ENCODE assay signal across 18 cellular contexts in genomic region chr6:157768863-157769551, GRCh38. TPM values are rescaled to one million over a fixed set of nuclear protein-coding genes. Genes with fewer than 3 reads are reported as not detected.
A peak's percentile ranks its signal among the peaks of the same experiment; 100 is the strongest.
DNase-seq lines count a peak whose midpoint lies in the region; ATAC-seq and TF ChIP-seq lines count a peak whose summit lies in the region.
"Had no signal": no experiment of that assay in that cellular context is flagged by ENCODE, and none has a peak within 500 bp of the region (broad histone marks: within the 10 kb centered on the region; RNA-seq: fewer than 3 reads in every experiment).

No MANE protein-coding gene starts in this region.

- H3K4me3 ChIP-seq in OCI-LY7 (ENCODE audit: low read depth, low read length, poor library complexity, severe bottlenecking), result peak overlapping the region; percentile 26
- H3K4me3 ChIP-seq: cardiac muscle cell, lung, MG63 had no signal

- H3K4me3 Mint-ChIP-seq in activated naive CD4-positive, alpha-beta T cell treated with anti-CD3 and anti-CD28 coated beads, Interleukin-2, amount 50 U/mL, for 24 hours, result peak overlapping the region; percentile 64
- H3K4me3 Mint-ChIP-seq in activated naive CD8-positive, alpha-beta T cell treated with anti-CD3 and anti-CD28 coated beads, Interleukin-2, amount 50 U/mL, for 24 hours, result peak overlapping the region; percentile 16
- H3K4me3 Mint-ChIP-seq in stimulated activated memory B cell treated with anti-CD40 and anti-IgM and Interleukin-4, amounts not matched to agents 10 μg/mL and 1 μg/mL and 100 μg/mL, for 72 hours, result peak overlapping the region; percentile 52

- intact Hi-C loops in OCI-LY7 (cut with micrococcal nuclease; ENCODE audit: unreplicated experiment), result loop anchor here (10.0 kb wide), 2 partner anchors 204 to 444 kb away; partner anchors contain the start of gene TMEM242

- POLR2A ChIA-PET in OCI-LY7 (lab: Charles Lee), result no interaction called here

- no peak overlapping the region for H2AFZ ChIP-seq in OCI-LY7 (ENCODE audit: low read length)

- H3K36me3 Mint-ChIP-seq in activated naive CD4-positive, alpha-beta T cell treated with anti-CD3 and anti-CD28 coated beads, Interleukin-2, amount 50 U/mL, for 24 hours, result peaks cover 6% of the 10 kb centered on the region
- H3K36me3 Mint-ChIP-seq in activated naive CD8-positive, alpha-beta T cell treated with anti-CD3 and anti-CD28 coated beads, Interleukin-2, amount 50 U/mL, for 24 hours (ENCODE audit: low read depth), result peaks cover 13% of the 10 kb centered on the region
- H3K36me3 Mint-ChIP-seq in stimulated activated memory B cell treated with anti-CD40 and anti-IgM and Interleukin-4, amounts not matched to agents 10 μg/mL and 1 μg/mL and 100 μg/mL, for 72 hours, result no peaks in the 10 kb centered on the region

- no peaks in the 10 kb centered on the region for H3K27me3 Mint-ChIP-seq in activated naive CD4-positive, alpha-beta T cell treated with anti-CD3 and anti-CD28 coated beads, Interleukin-2, amount 50 U/mL, for 24 hours
- H3K27me3 Mint-ChIP-seq in activated naive CD8-positive, alpha-beta T cell treated with anti-CD3 and anti-CD28 coated beads, Interleukin-2, amount 50 U/mL, for 24 hours, result peaks cover 12% of the 10 kb centered on the region
- H3K27me3 Mint-ChIP-seq in stimulated activated memory B cell treated with anti-CD40 and anti-IgM and Interleukin-4, amounts not matched to agents 10 μg/mL and 1 μg/mL and 100 μg/mL, for 72 hours, result peaks cover 5% of the 10 kb centered on the region

- H3K27ac Mint-ChIP-seq in activated naive CD4-positive, alpha-beta T cell treated with anti-CD3 and anti-CD28 coated beads, Interleukin-2, amount 50 U/mL, for 24 hours, result peak overlapping the region; percentile 86
- H3K27ac Mint-ChIP-seq in activated naive CD8-positive, alpha-beta T cell treated with anti-CD3 and anti-CD28 coated beads, Interleukin-2, amount 50 U/mL, for 24 hours, result peak overlapping the region; percentile 68
- H3K27ac Mint-ChIP-seq in stimulated activated memory B cell treated with anti-CD40 and anti-IgM and Interleukin-4, amounts not matched to agents 10 μg/mL and 1 μg/mL and 100 μg/mL, for 72 hours, result peak overlapping the region; percentile 64

- H3K27ac ChIP-seq in OCI-LY7 (ENCODE audit: low read depth, low read length, poor library complexity, severe bottlenecking), result peak overlapping the region; percentile 58
- H3K27ac ChIP-seq: cardiac muscle cell had no signal

- CTCF ChIA-PET in OCI-LY7 (lab: Charles Lee; ENCODE audit: unreplicated experiment), result no interaction called here

- H3K4me2 ChIP-seq in OCI-LY7 (ENCODE audit: low read length), result peak overlapping the region; percentile 45

- BruUV-seq in OCI-LY7 (replicated peaks; lab: Mats Ljungman, UMichigan), result no TSS peak

- peaks cover 39% of the 10 kb centered on the region for H3K4me1 ChIP-seq in OCI-LY7 (ENCODE audit: insufficient read depth, low read length, poor library complexity, severe bottlenecking)

- no peaks in the 10 kb centered on the region for H3K9me2 ChIP-seq in OCI-LY7 (ENCODE audit: insufficient read depth, low read length)

- DNase-seq in activated naive CD4-positive, alpha-beta T cell (lab: John Stamatoyannopoulos, UW), result no peak
- DNase-seq in OCI-LY7 (ENCODE audit: low spot score), result no peak
- no peak for DNase-seq in activated naive CD8-positive, alpha-beta T cell treated with anti-CD3 and anti-CD28 coated beads, Interleukin-2, amount 50 U/mL, for 24 hours
- no peak for DNase-seq in NOMO-1 treated with dmso at 0.1 percent for 144 hours (lab: John Stamatoyannopoulos, UW; ENCODE audit: unreplicated experiment)
- no peak for DNase-seq in activated CD4-positive, CD25-positive, alpha-beta regulatory T cell treated with anti-CD3 and anti-CD28 coated beads, Interleukin-2, amount 50 U/mL, for 72 hours
- DNase-seq in islet precursor cell, result no peak
- DNase-seq: activated CD4-positive, alpha-beta T cell treated with anti-CD3 and anti-CD28 coated beads, Interleukin-2, amount 50 U/mL, for 48 hours; activated gamma-delta T cell treated with Interleukin-2 at 50 U/mL for 16 hours; DMS 273 treated with DMSO at 0.1 percent for 48 hours; foreskin melanocyte; MG63; NCI-H2081; SHP77 treated with DMSO at 0.1 percent for 48 hours had no signal

- H3K9me3 Mint-ChIP-seq in activated naive CD4-positive, alpha-beta T cell treated with anti-CD3 and anti-CD28 coated beads, Interleukin-2, amount 50 U/mL, for 24 hours, result no peaks in the 10 kb centered on the region
- peaks cover 8% of the 10 kb centered on the region for H3K9me3 Mint-ChIP-seq in activated naive CD8-positive, alpha-beta T cell treated with anti-CD3 and anti-CD28 coated beads, Interleukin-2, amount 50 U/mL, for 24 hours
- H3K9me3 Mint-ChIP-seq in stimulated activated memory B cell treated with anti-CD40 and anti-IgM and Interleukin-4, amounts not matched to agents 10 μg/mL and 1 μg/mL and 100 μg/mL, for 72 hours, result no peaks in the 10 kb centered on the region

- no peaks in the 10 kb centered on the region for H3K36me3 ChIP-seq in OCI-LY7 (ENCODE audit: insufficient read depth, low read length)
- H3K36me3 ChIP-seq: cardiac muscle cell, MG63 had no signal

- H4K20me1 ChIP-seq in OCI-LY7 (ENCODE audit: insufficient read depth, low read length), result 0 out of 2 replicates have a peak, but pooled peaks cover under 1% of the 10 kb centered on the region

- H3K4me1 Mint-ChIP-seq in activated naive CD4-positive, alpha-beta T cell treated with anti-CD3 and anti-CD28 coated beads, Interleukin-2, amount 50 U/mL, for 24 hours, result peaks cover 87% of the 10 kb centered on the region
- peaks cover 87% of the 10 kb centered on the region for H3K4me1 Mint-ChIP-seq in activated naive CD8-positive, alpha-beta T cell treated with anti-CD3 and anti-CD28 coated beads, Interleukin-2, amount 50 U/mL, for 24 hours
- H3K4me1 Mint-ChIP-seq in stimulated activated memory B cell treated with anti-CD40 and anti-IgM and Interleukin-4, amounts not matched to agents 10 μg/mL and 1 μg/mL and 100 μg/mL, for 72 hours, result peaks cover 83% of the 10 kb centered on the region

- no peaks in the 10 kb centered on the region for H3K79me2 ChIP-seq in OCI-LY7 (ENCODE audit: insufficient read depth, low read depth, low read length)

- no peak for TF ChIP-seq CTCF in OCI-LY7 (conservative IDR thresholded peaks at IDR 0.05; ENCODE audit: low read length)

- H3K9me3 ChIP-seq in OCI-LY7 (ENCODE audit: low read length), result no peaks in the 10 kb centered on the region
- H3K9me3 ChIP-seq: MG63 had no signal

- ATAC-seq in activated naive CD8-positive, alpha-beta T cell treated with anti-CD3 and anti-CD28 coated beads, Interleukin-2, amount 50 U/mL, for 24 hours, result no peak
- ATAC-seq in stimulated activated memory B cell treated with anti-CD40 and anti-IgM and Interleukin-4, amounts not matched to agents 10 μg/mL and 1 μg/mL and 100 μg/mL, for 72 hours, result no peak
- ATAC-seq: sciatic nerve had no signal

RNA-seq across cellular contexts. Expression of gene SNX9, which starts 54.0 kb away (rescaled TPM):
- total RNA-seq in OCI-LY7 (2014; rRNA removed; shearing (Covaris generic)), result not detected in 2 replicates
- not detected in 2 replicates for total RNA-seq in OCI-LY7 (2022)
